In the genomic region with DNA sequence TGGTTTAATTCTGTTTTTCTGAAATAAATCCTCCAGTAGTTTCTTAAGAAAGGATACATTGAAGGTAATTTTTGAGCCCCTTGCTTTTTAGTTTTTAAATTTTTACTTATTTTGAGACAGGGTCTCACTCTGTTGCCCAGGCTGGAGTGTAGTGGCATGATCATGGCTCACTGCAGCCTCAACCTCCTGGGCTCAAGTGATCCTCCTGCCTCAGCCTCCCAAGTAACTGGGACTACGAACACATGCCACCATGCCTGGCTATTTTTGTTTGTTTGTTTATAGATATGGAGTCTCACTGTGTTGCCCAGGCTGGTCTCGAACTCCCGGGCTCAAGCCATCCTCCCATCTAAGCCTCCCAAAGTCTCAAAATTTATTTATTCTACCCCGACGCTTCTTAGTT, we compare ENCODE assay signal across 5 cellular contexts. TPM values are rescaled to one million over a fixed set of nuclear protein-coding genes. Genes with fewer than 3 reads are reported as not detected.
DNase-seq lines count a peak whose midpoint lies in the region; ATAC-seq and TF ChIP-seq lines count a peak whose summit lies in the region.
"Not testable (repeated sequence)": the region's sequence is repeated elsewhere in the genome, so short reads cannot be mapped to it uniquely, and the experiment has no call there.

No MANE protein-coding gene starts in this region.

- H3K36me3 Mint-ChIP-seq in WTC11, result not testable (repeated sequence)

- H3K23ac ChIP-seq in mesenchymal stem cell (ENCODE audit: low read length in 2 of 2), result not testable (repeated sequence)

- not testable (repeated sequence) for H3K4me1 ChIP-seq in mesenchymal stem cell (ENCODE audit: control insufficient read depth, insufficient read depth, low read depth, low read length)

- POLR2A ChIA-PET in WTC11 (lab: Charles Lee), result not testable (repeated sequence)

- H3K4ac ChIP-seq in mesenchymal stem cell (ENCODE audit: low read depth in 1 of 2, low read length in 2 of 2), result not testable (repeated sequence)

- H3K27me3 ChIP-seq in dorsolateral prefrontal cortex, result not testable (repeated sequence)
- peaks cover 0 to 33% of the 10 kb centered on the region in 2 experiments for H3K27me3 ChIP-seq in mesenchymal stem cell (ENCODE audit: control insufficient read depth in 1 of 2, insufficient read depth in 1 of 2, low read length in 2 of 2)

- not testable (repeated sequence) for H2BK120ac ChIP-seq in mesenchymal stem cell (ENCODE audit: low read depth, low read length)

- not testable (repeated sequence) for H3K27ac Mint-ChIP-seq in WTC11

- H2BK5ac ChIP-seq in mesenchymal stem cell (ENCODE audit: low read depth, low read length, poor library complexity, severe bottlenecking), result not testable (repeated sequence)

- not testable (repeated sequence) for H3K79me1 ChIP-seq in mesenchymal stem cell (replicated peaks; ENCODE audit: low read length, poor library complexity, severe bottlenecking)

- not testable (repeated sequence) for H3K27me3 Mint-ChIP-seq in WTC11 (ENCODE audit: low read depth)

- not testable (repeated sequence) for H3K14ac ChIP-seq in mesenchymal stem cell (ENCODE audit: low read length in 2 of 2)

- peaks cover 12% of the 10 kb centered on the region; the same call in 1 of the 2 replicates for H3K9me3 Mint-ChIP-seq in WTC11

- not testable (repeated sequence) for H3K4me3 ChIP-seq in dorsolateral prefrontal cortex; mesenchymal stem cell (ENCODE audit: insufficient read depth in 1 of 2, low read depth in 1 of 2, low read length in 2 of 2)

- ATAC-seq in WTC11, result not testable (repeated sequence)

- not testable (repeated sequence) for H3K4me2 ChIP-seq in mesenchymal stem cell (ENCODE audit: low read length, poor library complexity, severe bottlenecking)

- DNase-seq in WTC11 (ENCODE audit: low spot score); caudate nucleus (lab: John Stamatoyannopoulos, UW); dorsolateral prefrontal cortex; mesenchymal stem cell; substantia nigra (lab: John Stamatoyannopoulos, UW): not testable (repeated sequence)

- H3K9me3 ChIP-seq in mesenchymal stem cell (ENCODE audit: control insufficient read depth, low read length), result not testable (repeated sequence)

- not testable (repeated sequence) for H3K36me3 ChIP-seq in mesenchymal stem cell (ENCODE audit: control insufficient read depth in 1 of 2, insufficient read depth in 2 of 2, low read depth in 1 of 2, low read length in 2 of 2)

- not testable (repeated sequence) for H3K4me3 Mint-ChIP-seq in WTC11

- H2BK12ac ChIP-seq in mesenchymal stem cell (ENCODE audit: low read length in 2 of 2), result not testable (repeated sequence)

- not testable (repeated sequence) for H2BK15ac ChIP-seq in mesenchymal stem cell (ENCODE audit: low read depth, poor library complexity, severe bottlenecking)

- CTCF ChIA-PET in WTC11 (lab: Charles Lee), result not testable (repeated sequence)

- TF ChIP-seq CTCF in WTC11 (IDR thresholded peaks at IDR 0.05); dorsolateral prefrontal cortex (IDR thresholded peaks at IDR 0.05 in 54 of 56, conservative IDR thresholded peaks at IDR 0.05 in 2 of 56; ENCODE audit: low read depth in 1 of 56, partially characterized antibody in 56 of 56): not testable (repeated sequence)

- intact Hi-C loops in dorsolateral prefrontal cortex (cut with DNase I), result not testable (repeated sequence)

- not testable (repeated sequence) for H3K4me1 Mint-ChIP-seq in WTC11

- H2AK5ac ChIP-seq in mesenchymal stem cell (ENCODE audit: low read length, severe bottlenecking), result peak overlapping the region; percentile 13

- H3K27ac ChIP-seq in caudate nucleus (ENCODE audit: low read depth, low read length), result peak overlapping the region; percentile 97
- H3K27ac ChIP-seq in dorsolateral prefrontal cortex, result peak overlapping the region in 57 of 59 donors; percentile 34 to 99 (median 94)
- not testable (repeated sequence) for H3K27ac ChIP-seq in mesenchymal stem cell (ENCODE audit: low read length, poor library complexity, severe bottlenecking)
- peak overlapping the region; percentile 95 for H3K27ac ChIP-seq in substantia nigra (ENCODE audit: low read depth, low read length, poor library complexity, severe bottlenecking)

- not testable (repeated sequence) for H4K91ac ChIP-seq in mesenchymal stem cell (ENCODE audit: low read length)

- 94% methylated on average over 2 of the region's 5 CpGs for WGBS in mesenchymal stem cell

- not testable (repeated sequence) for H2AFZ ChIP-seq in mesenchymal stem cell (ENCODE audit: low read depth, low read length)

- not testable (repeated sequence) for H3K9ac ChIP-seq in mesenchymal stem cell (ENCODE audit: low read length)

- not testable (repeated sequence) for H4K8ac ChIP-seq in mesenchymal stem cell (ENCODE audit: low read length)

- H3K18ac ChIP-seq in mesenchymal stem cell (ENCODE audit: low read depth in 1 of 2, low read length in 2 of 2), result not testable (repeated sequence)

TF ChIP-seq in WTC11, 78 proteins besides CTCF, POLR2A, EP300 and RAD21:
- peak; percentile 71 for TF ChIP-seq ZNF121 (CRISPR knock-in tag; IDR thresholded peaks at IDR 0.05)
TF ChIP-seq in WTC11: peak in this region for 1; not testable (repeated sequence) for 77.

RNA-seq across cellular contexts. Expression of gene TRIM2, which starts 39.0 kb away (rescaled TPM):
- total RNA-seq in WTC11 (2021) (42.0 to 54.5 TPM (median 43.9 TPM) in 3 replicates), dorsolateral prefrontal cortex (100 to 1,000 TPM; 287 to 703 (median 456) TPM)
- 18.0 TPM for polyA plus RNA-seq in mesenchymal stem cell (2013, experiment 1 of 2)
- 18.0 TPM for polyA plus RNA-seq in mesenchymal stem cell (2013, experiment 2 of 2)
